In genomic region chr9:130239741-130240241, GRCh38 we compare ENCODE assay signal across 9 cellular contexts. TPM values are rescaled to one million over a fixed set of nuclear protein-coding genes. Genes with fewer than 3 reads are reported as not detected.
DNase-seq lines count a peak whose midpoint lies in the region; ATAC-seq, FAIRE-seq and TF ChIP-seq lines count a peak whose summit lies in the region.
"Had no signal": no experiment of that assay in that cellular context is flagged by ENCODE, and none has a peak within 500 bp of the region (broad histone marks: within the 10 kb centered on the region; RNA-seq: fewer than 3 reads in every experiment).

No MANE protein-coding gene starts in this region.

- peak overlapping the region; percentile 19 for H3K4me2 ChIP-seq in GM12878 (ENCODE audit: control insufficient read depth, insufficient read depth)

- no peak for DNase-seq in natural killer cell treated with Interleukin-12 subunit alpha and Interleukin-12 subunit beta and Interleukin-15 and Interleukin-18, amount 100 ng/mL, for 72 hours (ENCODE audit: low spot score)
- DNase-seq in natural killer cell, result no peak
- DNase-seq in M059J (ENCODE audit: low read depth), result peak; percentile 60
- DNase-seq in GM12878 (ENCODE audit: low read depth, low spot score), result peak; percentile 31
- DNase-seq in stimulated activated CD8-positive, alpha-beta memory T cell treated with anti-CD3 and anti-CD28 coated beads, Interleukin-15, amount 100 ng/mL, for 48 hours (ENCODE audit: low read depth in 2 of 2), result peak; percentile 39 to 40
- DNase-seq in NCI-H2107 treated with DMSO at 0.1 percent for 48 hours (lab: John Stamatoyannopoulos, UW; ENCODE audit: unreplicated experiment), result no peak
- DNase-seq in HT-29 (ENCODE audit: low spot score), result no peak
- no peak for DNase-seq in AG08395 (ENCODE audit: low spot score)

- SMC1A ChIA-PET in GM12878 (lab: Charles Lee; ENCODE audit: uncharacterized antibody, unreplicated experiment), result interaction anchor here (6.2 kb wide), 1 partner anchor 133 kb away, joined by 46 read pairs; no protein-coding TSS in a partner anchor

- no peaks in the 10 kb centered on the region for H4K20me1 ChIP-seq in GM12878 (ENCODE audit: control insufficient read depth, insufficient read depth)

- no peak overlapping the region for H3K27ac Mint-ChIP-seq in natural killer cell treated with Interleukin-12 subunit alpha and Interleukin-12 subunit beta and Interleukin-15 and Interleukin-18, amount 100 ng/mL, for 72 hours
- H3K27ac Mint-ChIP-seq in natural killer cell, result no peak overlapping the region

- TF ChIP-seq CTCF in natural killer cell (IDR thresholded peaks at IDR 0.05) (no peak), GM12878 (IDR thresholded peaks at IDR 0.05 in 2 of 3, conservative IDR thresholded peaks at IDR 0.05 in 1 of 3; ENCODE audit: control insufficient read depth in 2 of 3, extremely low read depth in 1 of 3, insufficient read depth in 1 of 3, low read depth in 3 of 3, low read length in 3 of 3) (peak in 1 of 3 experiments; percentile 8; a peak in 1 of 6 replicates)

- no peaks in the 10 kb centered on the region for H3K36me3 Mint-ChIP-seq in natural killer cell treated with Interleukin-12 subunit alpha and Interleukin-12 subunit beta and Interleukin-15 and Interleukin-18, amount 100 ng/mL, for 72 hours
- H3K36me3 Mint-ChIP-seq in natural killer cell, result no peaks in the 10 kb centered on the region

- H3K4me1 ChIP-seq in GM12878 (ENCODE audit: control insufficient read depth, insufficient read depth, low read length), result peaks cover 19% of the 10 kb centered on the region

- H3K4me3 ChIP-seq in GM12878, result no peak overlapping the region

- H3K9me3 Mint-ChIP-seq in natural killer cell treated with Interleukin-12 subunit alpha and Interleukin-12 subunit beta and Interleukin-15 and Interleukin-18, amount 100 ng/mL, for 72 hours, result no peaks in the 10 kb centered on the region
- no peaks in the 10 kb centered on the region for H3K9me3 Mint-ChIP-seq in natural killer cell

- peaks cover 0 to 3% of the 10 kb centered on the region in 2 donors for H3K27me3 Mint-ChIP-seq in natural killer cell treated with Interleukin-12 subunit alpha and Interleukin-12 subunit beta and Interleukin-15 and Interleukin-18, amount 100 ng/mL, for 72 hours
- H3K27me3 Mint-ChIP-seq in natural killer cell (ENCODE audit: low read depth in 2 of 2), result no peaks in the 10 kb centered on the region

- H3K9ac ChIP-seq in GM12878 (ENCODE audit: control insufficient read depth, insufficient read depth, low read length), result no peak overlapping the region

- no peaks in the 10 kb centered on the region for H3K9me3 ChIP-seq in GM12878 (replicated peaks; ENCODE audit: control insufficient read depth, insufficient read depth, low read length)

- H3K4me1 Mint-ChIP-seq in natural killer cell treated with Interleukin-12 subunit alpha and Interleukin-12 subunit beta and Interleukin-15 and Interleukin-18, amount 100 ng/mL, for 72 hours (ENCODE audit: low read depth in 2 of 2), result peaks cover 32 to 33% of the 10 kb centered on the region in 2 donors
- H3K4me1 Mint-ChIP-seq in natural killer cell, result peaks cover 21 to 25% of the 10 kb centered on the region in 2 donors

- H3K36me3 ChIP-seq in GM12878 (ENCODE audit: control insufficient read depth in 2 of 2, insufficient read depth in 2 of 2, low read length in 1 of 2), result no peaks in the 10 kb centered on the region

- WGBS in GM12878 (ENCODE audit: insufficient coverage, insufficient replicate concordance, low lambda C conversion rate, missing lambda C conversion rate), result 0% methylated on average over 9 of the region's 9 CpGs

- FAIRE-seq in GM12878 (lab: Jason Lieb, UNC), result peak; percentile 86
- FAIRE-seq: TTC549 had no signal

- H3K27me3 ChIP-seq in GM12878 (replicated peaks in 1 of 2; ENCODE audit: control insufficient read depth in 2 of 2, insufficient read depth in 2 of 2, low read length in 1 of 2), result no peaks in the 10 kb centered on the region

- RAD21 ChIA-PET in GM12878 (lab: Charles Lee; ENCODE audit: unreplicated experiment), result interaction anchor here (0.9 to 3.9 kb wide), 4 partner anchors 10 to 144 kb away, joined by 3 to 20 read pairs (median 5); no protein-coding TSS in a partner anchor

- no peak overlapping the region for H2AFZ ChIP-seq in GM12878 (ENCODE audit: control insufficient read depth, low read depth, low read length)

- peak; percentile 83 to 85 for ATAC-seq in natural killer cell treated with Interleukin-12 subunit alpha and Interleukin-12 subunit beta and Interleukin-15 and Interleukin-18, amount 100 ng/mL, for 72 hours
- ATAC-seq in natural killer cell (no peak), GM12878 (peak; percentile 73)

- TF ChIP-seq EP300 in GM12878 (IDR thresholded peaks at IDR 0.05; ENCODE audit: borderline replicate concordance in 1 of 2, control insufficient read depth in 1 of 2, low read depth in 2 of 2, low read length in 2 of 2), result no peak

- in situ Hi-C loops in GM12878 (cut with MboI), result loop anchor here (5.0 to 10.0 kb wide), 2 partner anchors 127 to 365 kb away; no protein-coding TSS in a partner anchor

- no peak for TF ChIP-seq RAD21 in GM12878 (IDR thresholded peaks at IDR 0.05; ENCODE audit: insufficient read depth, low read depth, low read length)

- BruUV-seq in GM12878 (replicated peaks; lab: Mats Ljungman, UMichigan), result no TSS peak

- H3K4me3 Mint-ChIP-seq in natural killer cell treated with Interleukin-12 subunit alpha and Interleukin-12 subunit beta and Interleukin-15 and Interleukin-18, amount 100 ng/mL, for 72 hours, result no peak overlapping the region
- H3K4me3 Mint-ChIP-seq in natural killer cell, result no peak overlapping the region

- no peaks in the 10 kb centered on the region for H3K79me2 ChIP-seq in GM12878 (ENCODE audit: control insufficient read depth, insufficient read depth, low read length)

- intact Hi-C loops in natural killer cell (cut with micrococcal nuclease), result loop anchor here (10.0 kb wide), 1 partner anchor 65 kb away; the partner anchor contains the start of gene NCS1
- intact Hi-C loops in GM12878 (cut with micrococcal nuclease; ENCODE audit: unreplicated experiment), result loop anchor here (5.0 kb wide), 2 partner anchors 103 to 112 kb away; no protein-coding TSS in a partner anchor

- CTCF ChIA-PET in GM12878 (lab: Yijun Ruan, JAX), result interaction anchor here (1.3 to 6.4 kb wide), 5 partner anchors 15 to 442 kb away, joined by 3 to 96 read pairs (median 5); no protein-coding TSS in a partner anchor

- no peak overlapping the region for H3K27ac ChIP-seq in GM12878 (ENCODE audit: control insufficient read depth, insufficient read depth)

- POLR2A ChIA-PET in GM12878 (lab: Charles Lee), result no interaction called here

- TF ChIP-seq POLR2A in GM12878 (IDR thresholded peaks at IDR 0.05; ENCODE audit: low read depth, low read length), result no peak; the same call in 1 of the 2 replicates

TF ChIP-seq in GM12878, 131 proteins besides CTCF, POLR2A, EP300 and RAD21 (continues in another document):
- TF ChIP-seq BHLHE40 (IDR thresholded peaks at IDR 0.05; ENCODE audit: borderline replicate concordance in 1 of 2, low read depth in 2 of 2, low read length in 1 of 2) (peak; percentile 73 to 82; a peak in 3 of 4 replicates), RUNX3 (IDR thresholded peaks at IDR 0.05; ENCODE audit: low read length) (peak; percentile 23; the same call in 1 of the 2 replicates), RCOR1 (conservative IDR thresholded peaks at IDR 0.05; ENCODE audit: low read depth, low read length) (peak; percentile 77; the same call in 1 of the 2 replicates), NR2F1 (conservative IDR thresholded peaks at IDR 0.05) (0 out of 2 replicates have a peak, but pooled peaks have one; percentile 41), RELA (IDR thresholded peaks at IDR 0.05; ENCODE audit: borderline replicate concordance, partially characterized antibody) (peak; percentile 55), SMAD1 (IDR thresholded peaks at IDR 0.05; ENCODE audit: low read depth, partially characterized antibody) (no peak), HDAC2 (IDR thresholded peaks at IDR 0.05) (no peak), PAX5 (IDR thresholded peaks at IDR 0.05; ENCODE audit: borderline replicate concordance, low read depth, low read length) (peak; percentile 92), SMAD5 (IDR thresholded peaks at IDR 0.05; ENCODE audit: low read depth) (no peak), MAX (IDR thresholded peaks at IDR 0.05; ENCODE audit: low read depth, low read length) (peak; percentile 39), POU2F2 (IDR thresholded peaks at IDR 0.05; ENCODE audit: borderline replicate concordance, low read depth, low read length) (peak; percentile 91; the same call in 2 of the 3 replicates), MXI1 (IDR thresholded peaks at IDR 0.05; ENCODE audit: low read depth, low read length) (peak; percentile 44; the same call in 1 of the 2 replicates)

RNA-seq across cellular contexts. Expression of gene HMCN2, which starts 25.8 kb away (rescaled TPM):
- total RNA-seq in natural killer cell treated with Interleukin-12 subunit alpha and Interleukin-12 subunit beta and Interleukin-15 and Interleukin-18, amount 100 ng/mL, for 72 hours, result not detected
- not detected for total RNA-seq in natural killer cell
- total RNA-seq in M059J (2014; rRNA removed; shearing (Covaris generic)), result 0.66 TPM in 1 of 2 replicates, not detected in the other
- total RNA-seq in GM12878 (2013; cell fraction: nucleolus; rRNA removed), result not detected in 2 replicates
- total RNA-seq in GM12878 (2014; rRNA removed), result not detected in 2 replicates
- not detected in 2 replicates for total RNA-seq in GM12878 (2014; rRNA removed; fragmentation: Illumina TruSeq; extraction: Trizol)
- not detected in 2 replicates for total RNA-seq in GM12878 (2021)
- not detected for polyA plus RNA-seq in GM12878 (2011; ENCODE audit: low read depth)
- 0.04 TPM in 1 of 2 replicates, not detected in the other for polyA plus RNA-seq in GM12878 (2011; rRNA removed)
- under 0.01 and 0.02 TPM in 2 replicates for polyA plus RNA-seq in GM12878 (2011; cell fraction: cytosol; rRNA removed)
- polyA plus RNA-seq in GM12878 (2011; cell fraction: nucleus; rRNA removed), result 0.18 and 0.20 TPM in 2 replicates
- 0.01 TPM in 1 of 2 replicates, not detected in the other for polyA plus RNA-seq in GM12878 (2012)
- polyA plus RNA-seq in GM12878 (2014; fragmentation: Illumina TruSeq; extraction: Trizol), result not detected in 2 replicates
- polyA plus RNA-seq in GM12878 (2014; fragmentation: Nextera tagmentation; extraction: Ambion mirVana), result not detected
- polyA plus RNA-seq in GM12878 (2014; rRNA removed), result not detected in 2 replicates
- not detected for polyA plus RNA-seq in GM12878 (2016; fragmentation: Nextera tagmentation; extraction: Ambion mirVana)
- not detected in 2 replicates for polyA minus RNA-seq in GM12878 (2011; rRNA and poly(A)+ RNA removed)
- polyA minus RNA-seq in GM12878 (2011; cell fraction: cytosol; rRNA and poly(A)+ RNA removed), result not detected in 2 replicates
- polyA minus RNA-seq in GM12878 (2011; cell fraction: nucleus; rRNA and poly(A)+ RNA removed), result under 0.01 TPM in 1 of 2 replicates, not detected in the other
- total RNA-seq in HT-29 (2014; rRNA removed; shearing (Covaris generic)), result under 0.01 TPM in 1 of 2 replicates, not detected in the other

Comparison
In these comparisons a context has a peak if more than half of its experiments do, and no peak if none do; other contexts are left out.
1. ATAC-seq: peak in natural killer cell treated with Interleukin-12 subunit alpha and Interleukin-12 subunit beta and Interleukin-15 and Interleukin-18, amount 100 ng/mL, for 72 hours (2 of 2) and GM12878 (single experiment); none in natural killer cell (0 of 3).
2. DNase-seq: peak in M059J (single experiment), GM12878 (single experiment) and stimulated activated CD8-positive, alpha-beta memory T cell treated with anti-CD3 and anti-CD28 coated beads, Interleukin-15, amount 100 ng/mL, for 48 hours (2 of 2); none in natural killer cell treated with Interleukin-12 subunit alpha and Interleukin-12 subunit beta and Interleukin-15 and Interleukin-18, amount 100 ng/mL, for 72 hours (single experiment), natural killer cell (single experiment), NCI-H2107 treated with DMSO at 0.1 percent for 48 hours (single experiment), HT-29 (single experiment) and AG08395 (single experiment).